ENCODE assay signal across 33 cellular contexts in the genomic region with DNA sequence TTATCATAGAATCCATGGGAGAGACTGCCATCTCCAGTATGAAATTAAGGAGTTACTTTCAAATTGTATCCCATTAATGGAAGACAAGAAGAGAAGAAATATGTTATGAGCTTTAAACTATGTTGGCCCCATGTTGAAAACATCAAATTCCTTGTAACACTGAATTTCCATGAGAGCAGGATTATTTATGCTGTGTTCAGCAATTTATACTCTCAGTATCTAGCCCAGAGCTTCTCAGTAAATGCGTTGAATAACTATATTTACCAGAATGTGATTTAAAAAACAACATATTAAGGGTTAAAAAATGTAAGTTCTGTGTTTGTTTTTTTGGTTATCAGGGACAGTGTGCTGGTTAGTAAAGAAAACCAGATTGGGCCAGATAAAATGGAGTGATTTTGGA.
"Had no signal": no experiment of that assay in that cellular context is flagged by ENCODE, and none has a peak within 500 bp of the region (broad histone marks: within the 10 kb centered on the region; RNA-seq: fewer than 3 reads in every experiment).

No MANE protein-coding gene starts in this region.

- H3K27ac ChIP-seq: body of pancreas, brain microvascular endothelial cell, breast epithelium, VCaP had no signal

- DNase-seq: activated B cell treated with CpG ODN at 0.5 μM for 24 hours; activated CD4-positive, alpha-beta memory T cell treated with anti-CD3 and anti-CD28 coated beads, Interleukin-2, amount 10 ng/mL, durations not matched to agents 7 days and 5 days; activated CD4-positive, alpha-beta T cell treated with anti-CD3 and anti-CD28 coated beads for 48 hours; activated CD4-positive, alpha-beta T cell treated with anti-CD3 and anti-CD28 coated beads, Interleukin-2, amount 10 ng/mL, durations not matched to agents 7 days and 5 days; activated CD4-positive, alpha-beta T cell treated with anti-CD3 and anti-CD28 coated beads, Interleukin-2, amount 50 U/mL, for 48 hours; activated CD4-positive, CD25-positive, alpha-beta regulatory T cell treated with anti-CD3 and anti-CD28 coated beads, Interleukin-2, amount 50 U/mL, for 72 hours; activated CD8-positive, alpha-beta memory T cell treated with anti-CD3 and anti-CD28 coated beads for 24 hours; activated CD8-positive, alpha-beta memory T cell treated with anti-CD3 and anti-CD28 coated beads, Interleukin-2, amount 10 ng/mL, durations not matched to agents 7 days and 5 days; activated CD8-positive, alpha-beta memory T cell treated with anti-CD3 and anti-CD28 coated beads, Interleukin-2, amount 50 U/mL, for 48 hours; activated CD8-positive, alpha-beta T cell treated with anti-CD3 and anti-CD28 coated beads, Interleukin-2, amount 10 ng/mL, durations not matched to agents 7 days and 5 days; activated effector memory CD4-positive, alpha-beta T cell treated with Interleukin-2 at 50 U/mL for 16 hours; activated gamma-delta T cell; activated naive CD4-positive, alpha-beta T cell treated with anti-CD3 and anti-CD28 coated beads, Interleukin-2, amount 10 ng/mL, durations not matched to agents 7 days and 5 days; activated naive CD4-positive, alpha-beta T cell treated with Interleukin-2 at 50 U/mL for 16 hours; activated naive CD8-positive, alpha-beta T cell treated with anti-CD3 and anti-CD28 coated beads, Interleukin-2, amount 10 ng/mL, durations not matched to agents 7 days and 5 days; activated naive CD8-positive, alpha-beta T cell treated with anti-CD3 and anti-CD28 coated beads, Interleukin-2, amount 50 U/mL, for 24 hours; activated T-cell treated with anti-CD3 and anti-CD28 coated beads, Interleukin-2, amount 50 U/mL, for 24 hours; activated T-cell treated with anti-CD3 and anti-CD28 coated beads, Interleukin-2, amount 50 U/mL, for 48 hours; amygdala; anterior cingulate cortex; body of pancreas; brain microvascular endothelial cell; central memory CD4-positive, alpha-beta T cell; T-cell; T-helper 17 cell; T1000 had no signal

- H3K27me3 Mint-ChIP-seq: activated B cell treated with CpG ODN at 0.5 μM for 24 hours; activated CD4-positive, alpha-beta memory T cell treated with anti-CD3 and anti-CD28 coated beads, Interleukin-2, amount 10 ng/mL, durations not matched to agents 7 days and 5 days; activated CD4-positive, alpha-beta T cell treated with anti-CD3 and anti-CD28 coated beads, Interleukin-2, amount 10 ng/mL, durations not matched to agents 7 days and 5 days; activated CD8-positive, alpha-beta memory T cell treated with anti-CD3 and anti-CD28 coated beads, Interleukin-2, amount 10 ng/mL, durations not matched to agents 7 days and 5 days; activated naive CD4-positive, alpha-beta T cell treated with anti-CD3 and anti-CD28 coated beads, Interleukin-2, amount 10 ng/mL, durations not matched to agents 7 days and 5 days; activated naive CD4-positive, alpha-beta T cell treated with anti-CD3 and anti-CD28 coated beads, Interleukin-2, amount 50 U/mL, for 24 hours; activated naive CD8-positive, alpha-beta T cell; activated naive CD8-positive, alpha-beta T cell treated with anti-CD3 and anti-CD28 coated beads, Interleukin-2, amount 10 ng/mL, durations not matched to agents 7 days and 5 days; activated naive CD8-positive, alpha-beta T cell treated with anti-CD3 and anti-CD28 coated beads, Interleukin-2, amount 50 U/mL, for 24 hours; activated T-cell treated with anti-CD3 and anti-CD28 coated beads, Interleukin-2, amount 50 U/mL, for 24 hours; T-cell; T-helper 17 cell had no signal

- ATAC-seq: activated CD8-positive, alpha-beta memory T cell treated with anti-CD3 and anti-CD28 coated beads, Interleukin-2, amount 10 ng/mL, durations not matched to agents 7 days and 5 days; activated CD8-positive, alpha-beta T cell treated with anti-CD3 and anti-CD28 coated beads, Interleukin-2, amount 10 ng/mL, durations not matched to agents 7 days and 5 days; activated naive CD8-positive, alpha-beta T cell treated with anti-CD3 and anti-CD28 coated beads, Interleukin-2, amount 50 U/mL, for 24 hours; body of pancreas; T-cell; T-helper 17 cell had no signal

- H3K36me3 ChIP-seq: brain microvascular endothelial cell, breast epithelium had no signal

- H3K27ac Mint-ChIP-seq: activated B cell treated with CpG ODN at 0.5 μM for 24 hours; activated CD4-positive, alpha-beta memory T cell treated with anti-CD3 and anti-CD28 coated beads, Interleukin-2, amount 10 ng/mL, durations not matched to agents 7 days and 5 days; activated CD4-positive, alpha-beta T cell treated with anti-CD3 and anti-CD28 coated beads, Interleukin-2, amount 10 ng/mL, durations not matched to agents 7 days and 5 days; activated CD8-positive, alpha-beta memory T cell treated with anti-CD3 and anti-CD28 coated beads, Interleukin-2, amount 10 ng/mL, durations not matched to agents 7 days and 5 days; activated CD8-positive, alpha-beta T cell treated with anti-CD3 and anti-CD28 coated beads, Interleukin-2, amount 10 ng/mL, durations not matched to agents 7 days and 5 days; activated naive CD4-positive, alpha-beta T cell treated with anti-CD3 and anti-CD28 coated beads, Interleukin-2, amount 10 ng/mL, durations not matched to agents 7 days and 5 days; activated naive CD4-positive, alpha-beta T cell treated with anti-CD3 and anti-CD28 coated beads, Interleukin-2, amount 50 U/mL, for 24 hours; activated naive CD8-positive, alpha-beta T cell; activated naive CD8-positive, alpha-beta T cell treated with anti-CD3 and anti-CD28 coated beads, Interleukin-2, amount 10 ng/mL, durations not matched to agents 7 days and 5 days; activated naive CD8-positive, alpha-beta T cell treated with anti-CD3 and anti-CD28 coated beads, Interleukin-2, amount 50 U/mL, for 24 hours; activated T-cell treated with anti-CD3 and anti-CD28 coated beads, Interleukin-2, amount 50 U/mL, for 24 hours; activated T-helper 2 cell treated with anti-CD3 and anti-CD28 coated beads, Interferon-gamma antibody, Interleukin-2, Interleukin-4, amounts not matched to agents 10 μg/mL and 5 μg/mL and 100 μg/mL, durations not matched to agents 14 hours and 24 hours and 36 hours; T-cell; T-helper 17 cell had no signal

- FAIRE-seq: astrocyte, TTC549 had no signal

- H3K4me3 ChIP-seq: body of pancreas, breast epithelium had no signal

- H3K4me1 Mint-ChIP-seq: activated B cell treated with CpG ODN at 0.5 μM for 24 hours; activated CD4-positive, alpha-beta memory T cell treated with anti-CD3 and anti-CD28 coated beads, Interleukin-2, amount 10 ng/mL, durations not matched to agents 7 days and 5 days; activated CD4-positive, alpha-beta T cell treated with anti-CD3 and anti-CD28 coated beads, Interleukin-2, amount 10 ng/mL, durations not matched to agents 7 days and 5 days; activated CD8-positive, alpha-beta memory T cell treated with anti-CD3 and anti-CD28 coated beads, Interleukin-2, amount 10 ng/mL, durations not matched to agents 7 days and 5 days; activated naive CD4-positive, alpha-beta T cell treated with anti-CD3 and anti-CD28 coated beads, Interleukin-2, amount 10 ng/mL, durations not matched to agents 7 days and 5 days; activated naive CD4-positive, alpha-beta T cell treated with anti-CD3 and anti-CD28 coated beads, Interleukin-2, amount 50 U/mL, for 24 hours; activated naive CD8-positive, alpha-beta T cell treated with anti-CD3 and anti-CD28 coated beads, Interleukin-2, amount 10 ng/mL, durations not matched to agents 7 days and 5 days; activated naive CD8-positive, alpha-beta T cell treated with anti-CD3 and anti-CD28 coated beads, Interleukin-2, amount 50 U/mL, for 24 hours; T-cell; T-helper 17 cell had no signal

- H3K27me3 ChIP-seq: body of pancreas, brain microvascular endothelial cell, breast epithelium had no signal

- H3K4me3 Mint-ChIP-seq: activated B cell treated with CpG ODN at 0.5 μM for 24 hours; activated CD4-positive, alpha-beta memory T cell treated with anti-CD3 and anti-CD28 coated beads, Interleukin-2, amount 10 ng/mL, durations not matched to agents 7 days and 5 days; activated CD4-positive, alpha-beta T cell treated with anti-CD3 and anti-CD28 coated beads, Interleukin-2, amount 10 ng/mL, durations not matched to agents 7 days and 5 days; activated CD8-positive, alpha-beta memory T cell treated with anti-CD3 and anti-CD28 coated beads, Interleukin-2, amount 10 ng/mL, durations not matched to agents 7 days and 5 days; activated CD8-positive, alpha-beta T cell treated with anti-CD3 and anti-CD28 coated beads, Interleukin-2, amount 10 ng/mL, durations not matched to agents 7 days and 5 days; activated naive CD4-positive, alpha-beta T cell treated with anti-CD3 and anti-CD28 coated beads, Interleukin-2, amount 10 ng/mL, durations not matched to agents 7 days and 5 days; activated naive CD4-positive, alpha-beta T cell treated with anti-CD3 and anti-CD28 coated beads, Interleukin-2, amount 50 U/mL, for 24 hours; activated naive CD8-positive, alpha-beta T cell; activated naive CD8-positive, alpha-beta T cell treated with anti-CD3 and anti-CD28 coated beads, Interleukin-2, amount 10 ng/mL, durations not matched to agents 7 days and 5 days; activated naive CD8-positive, alpha-beta T cell treated with anti-CD3 and anti-CD28 coated beads, Interleukin-2, amount 50 U/mL, for 24 hours; activated T-cell treated with anti-CD3 and anti-CD28 coated beads, Interleukin-2, amount 50 U/mL, for 24 hours; T-cell; T-helper 17 cell had no signal

- H3K36me3 Mint-ChIP-seq: activated CD8-positive, alpha-beta memory T cell treated with anti-CD3 and anti-CD28 coated beads, Interleukin-2, amount 10 ng/mL, durations not matched to agents 7 days and 5 days; activated naive CD4-positive, alpha-beta T cell treated with anti-CD3 and anti-CD28 coated beads, Interleukin-2, amount 10 ng/mL, durations not matched to agents 7 days and 5 days; activated naive CD4-positive, alpha-beta T cell treated with anti-CD3 and anti-CD28 coated beads, Interleukin-2, amount 50 U/mL, for 24 hours; activated naive CD8-positive, alpha-beta T cell; activated naive CD8-positive, alpha-beta T cell treated with anti-CD3 and anti-CD28 coated beads, Interleukin-2, amount 10 ng/mL, durations not matched to agents 7 days and 5 days; T-cell had no signal

- H3K4me1 ChIP-seq: body of pancreas, breast epithelium had no signal

- H3K9me3 Mint-ChIP-seq: activated B cell treated with CpG ODN at 0.5 μM for 24 hours; activated CD4-positive, alpha-beta memory T cell treated with anti-CD3 and anti-CD28 coated beads, Interleukin-2, amount 10 ng/mL, durations not matched to agents 7 days and 5 days; activated CD4-positive, alpha-beta T cell treated with anti-CD3 and anti-CD28 coated beads, Interleukin-2, amount 10 ng/mL, durations not matched to agents 7 days and 5 days; activated naive CD4-positive, alpha-beta T cell treated with anti-CD3 and anti-CD28 coated beads, Interleukin-2, amount 10 ng/mL, durations not matched to agents 7 days and 5 days; activated naive CD8-positive, alpha-beta T cell treated with anti-CD3 and anti-CD28 coated beads, Interleukin-2, amount 10 ng/mL, durations not matched to agents 7 days and 5 days; activated naive CD8-positive, alpha-beta T cell treated with anti-CD3 and anti-CD28 coated beads, Interleukin-2, amount 50 U/mL, for 24 hours; activated T-helper 2 cell treated with anti-CD3 and anti-CD28 coated beads, Interferon-gamma antibody, Interleukin-2, Interleukin-4, amounts not matched to agents 10 μg/mL and 5 μg/mL and 100 μg/mL, durations not matched to agents 14 hours and 24 hours and 36 hours had no signal

- H3K9me3 ChIP-seq: body of pancreas, breast epithelium had no signal
